10 cellular contexts compared by ENCODE assay signal in genomic region chr12:92224685-92225331, GRCh38.
DNase-seq lines count a peak whose midpoint lies in the region; ATAC-seq and TF ChIP-seq lines count a peak whose summit lies in the region.
"Had no signal": no experiment of that assay in that cellular context is flagged by ENCODE, and none has a peak within 500 bp of the region (broad histone marks: within the 10 kb centered on the region; RNA-seq: fewer than 3 reads in every experiment).

No MANE protein-coding gene starts in this region.

- no peaks in the 10 kb centered on the region for H3K36me3 ChIP-seq in thoracic aorta

- no peak overlapping the region for H3K4me3 Mint-ChIP-seq in activated CD8-positive, alpha-beta T cell treated with anti-CD3 and anti-CD28 coated beads for 36 hours
- H3K4me3 Mint-ChIP-seq in activated CD8-positive, alpha-beta T cell treated with anti-CD3 and anti-CD28 coated beads, Interleukin-2, amount 10 ng/mL, durations not matched to agents 7 days and 5 days, result no peak overlapping the region
- no peak overlapping the region for H3K4me3 Mint-ChIP-seq in activated T-helper 2 cell treated with anti-CD3 and anti-CD28 coated beads, Interferon-gamma antibody, Interleukin-2, Interleukin-4, amounts not matched to agents 10 μg/mL and 5 μg/mL and 100 μg/mL, durations not matched to agents 14 hours and 24 hours and 36 hours (ENCODE audit: low read depth)

- DNase-seq in activated CD8-positive, alpha-beta T cell treated with anti-CD3 and anti-CD28 coated beads for 36 hours, result peak; percentile 21
- no peak for DNase-seq in activated CD8-positive, alpha-beta T cell treated with anti-CD3 and anti-CD28 coated beads, Interleukin-2, amount 10 ng/mL, durations not matched to agents 7 days and 5 days
- DNase-seq in amniotic epithelial cell (ENCODE audit: low read depth), result peak; percentile 92
- DNase-seq in right cardiac atrium, result no peak
- no peak for DNase-seq in thoracic aorta (ENCODE audit: low spot score)
- no peak for DNase-seq in activated T-helper 2 cell treated with anti-CD3 and anti-CD28 coated beads, Interferon-gamma antibody, Interleukin-2, Interleukin-4, amounts not matched to agents 10 μg/mL and 5 μg/mL and 100 μg/mL, durations not matched to agents 14 hours and 24 hours and 36 hours (ENCODE audit: low spot score)
- no peak for DNase-seq in medulla oblongata (ENCODE audit: extremely low spot score)
- DNase-seq: cerebellar nuclear complex, NCI-H1417 had no signal

- H3K27ac ChIP-seq in right cardiac atrium (ENCODE audit: low read length) (no peak overlapping the region), thoracic aorta (no peak overlapping the region)

- H3K4me3 ChIP-seq in right cardiac atrium (ENCODE audit: low read length) (no peak overlapping the region), thoracic aorta (no peak overlapping the region)

- 58% methylated on average over 6 of the region's 6 CpGs for WGBS in right cardiac atrium

- intact Hi-C loops in activated CD8-positive, alpha-beta T cell treated with anti-CD3 and anti-CD28 coated beads for 36 hours (cut with micrococcal nuclease), result no loop called here
- intact Hi-C loops in right cardiac atrium (cut with DNase I), result no loop called here
- intact Hi-C loops in activated T-helper 2 cell treated with anti-CD3 and anti-CD28 coated beads, Interferon-gamma antibody, Interleukin-2, Interleukin-4, amounts not matched to agents 10 μg/mL and 5 μg/mL and 100 μg/mL, durations not matched to agents 14 hours and 24 hours and 36 hours (cut with micrococcal nuclease), result no loop called here

- H3K27me3 Mint-ChIP-seq in activated CD8-positive, alpha-beta T cell treated with anti-CD3 and anti-CD28 coated beads for 36 hours, result no peaks in the 10 kb centered on the region
- H3K27me3 Mint-ChIP-seq in activated CD8-positive, alpha-beta T cell treated with anti-CD3 and anti-CD28 coated beads, Interleukin-2, amount 10 ng/mL, durations not matched to agents 7 days and 5 days (ENCODE audit: low read depth), result no peaks in the 10 kb centered on the region
- H3K27me3 Mint-ChIP-seq in activated T-helper 2 cell treated with anti-CD3 and anti-CD28 coated beads, Interferon-gamma antibody, Interleukin-2, Interleukin-4, amounts not matched to agents 10 μg/mL and 5 μg/mL and 100 μg/mL, durations not matched to agents 14 hours and 24 hours and 36 hours (ENCODE audit: low read depth), result no peaks in the 10 kb centered on the region

- no peak for TF ChIP-seq CTCF in activated CD8-positive, alpha-beta T cell treated with anti-CD3 and anti-CD28 coated beads for 36 hours (IDR thresholded peaks at IDR 0.05)
- TF ChIP-seq CTCF in thoracic aorta (IDR thresholded peaks at IDR 0.05), result no peak

- no peak overlapping the region for H3K27ac Mint-ChIP-seq in activated CD8-positive, alpha-beta T cell treated with anti-CD3 and anti-CD28 coated beads for 36 hours
- no peak overlapping the region for H3K27ac Mint-ChIP-seq in activated CD8-positive, alpha-beta T cell treated with anti-CD3 and anti-CD28 coated beads, Interleukin-2, amount 10 ng/mL, durations not matched to agents 7 days and 5 days
- H3K27ac Mint-ChIP-seq in activated T-helper 2 cell treated with anti-CD3 and anti-CD28 coated beads, Interferon-gamma antibody, Interleukin-2, Interleukin-4, amounts not matched to agents 10 μg/mL and 5 μg/mL and 100 μg/mL, durations not matched to agents 14 hours and 24 hours and 36 hours, result no peak overlapping the region

- H3K9me3 ChIP-seq in right cardiac atrium (ENCODE audit: control insufficient read depth, low read length) (no peaks in the 10 kb centered on the region), thoracic aorta (no peaks in the 10 kb centered on the region)

- no peaks in the 10 kb centered on the region for H3K27me3 ChIP-seq in right cardiac atrium (ENCODE audit: control insufficient read depth, insufficient read depth)
- H3K27me3 ChIP-seq in thoracic aorta (replicated peaks; ENCODE audit: insufficient read depth), result no peaks in the 10 kb centered on the region

- POLR2A ChIA-PET in activated CD8-positive, alpha-beta T cell treated with anti-CD3 and anti-CD28 coated beads for 36 hours (lab: Charles Lee), result no interaction called here
- POLR2A ChIA-PET in activated CD8-positive, alpha-beta T cell treated with anti-CD3 and anti-CD28 coated beads, Interleukin-2, amount 10 ng/mL, durations not matched to agents 7 days and 5 days (lab: Charles Lee), result interaction anchor here (1.5 kb wide), 1 partner anchor 79 kb away, joined by 6 read pairs; the partner anchor contains the start of gene BTG1

- ATAC-seq in activated CD8-positive, alpha-beta T cell treated with anti-CD3 and anti-CD28 coated beads for 36 hours, result peak; percentile 66
- no peak for ATAC-seq in activated CD8-positive, alpha-beta T cell treated with anti-CD3 and anti-CD28 coated beads, Interleukin-2, amount 10 ng/mL, durations not matched to agents 7 days and 5 days
- ATAC-seq in right cardiac atrium (peak; percentile 29 to 37), thoracic aorta (ENCODE audit: insufficient number of reproducible peaks, low FRiP score, low read depth) (peak; percentile 17), GM21576 (IDR thresholded peaks at IDR 0.05; ENCODE audit: unreplicated experiment) (no peak)

- CTCF ChIA-PET in activated CD8-positive, alpha-beta T cell treated with anti-CD3 and anti-CD28 coated beads for 36 hours (lab: Charles Lee), result no interaction called here
- CTCF ChIA-PET in activated CD8-positive, alpha-beta T cell treated with anti-CD3 and anti-CD28 coated beads, Interleukin-2, amount 10 ng/mL, durations not matched to agents 7 days and 5 days (lab: Charles Lee), result no interaction called here

- peaks cover 12% of the 10 kb centered on the region for H3K4me1 Mint-ChIP-seq in activated CD8-positive, alpha-beta T cell treated with anti-CD3 and anti-CD28 coated beads for 36 hours (ENCODE audit: low read depth)
- H3K4me1 Mint-ChIP-seq in activated CD8-positive, alpha-beta T cell treated with anti-CD3 and anti-CD28 coated beads, Interleukin-2, amount 10 ng/mL, durations not matched to agents 7 days and 5 days (ENCODE audit: low read depth), result no peaks in the 10 kb centered on the region
- peaks cover 14% of the 10 kb centered on the region for H3K4me1 Mint-ChIP-seq in activated T-helper 2 cell treated with anti-CD3 and anti-CD28 coated beads, Interferon-gamma antibody, Interleukin-2, Interleukin-4, amounts not matched to agents 10 μg/mL and 5 μg/mL and 100 μg/mL, durations not matched to agents 14 hours and 24 hours and 36 hours (ENCODE audit: low read depth)

- H3K9me3 Mint-ChIP-seq in activated CD8-positive, alpha-beta T cell treated with anti-CD3 and anti-CD28 coated beads for 36 hours, result peaks cover 2% of the 10 kb centered on the region
- no peaks in the 10 kb centered on the region for H3K9me3 Mint-ChIP-seq in activated CD8-positive, alpha-beta T cell treated with anti-CD3 and anti-CD28 coated beads, Interleukin-2, amount 10 ng/mL, durations not matched to agents 7 days and 5 days (ENCODE audit: insufficient read depth)
- H3K9me3 Mint-ChIP-seq in activated T-helper 2 cell treated with anti-CD3 and anti-CD28 coated beads, Interferon-gamma antibody, Interleukin-2, Interleukin-4, amounts not matched to agents 10 μg/mL and 5 μg/mL and 100 μg/mL, durations not matched to agents 14 hours and 24 hours and 36 hours, result peaks cover 4% of the 10 kb centered on the region

- peaks cover 4% of the 10 kb centered on the region for H3K4me1 ChIP-seq in right cardiac atrium (ENCODE audit: control insufficient read depth, insufficient read depth, low read length)
- peaks cover 0 to 8% of the 10 kb centered on the region in 2 donors for H3K4me1 ChIP-seq in thoracic aorta (ENCODE audit: control insufficient read depth in 1 of 2, low read depth in 2 of 2)

- peaks cover 2% of the 10 kb centered on the region for H3K36me3 Mint-ChIP-seq in activated CD8-positive, alpha-beta T cell treated with anti-CD3 and anti-CD28 coated beads for 36 hours (ENCODE audit: low read depth)
- H3K36me3 Mint-ChIP-seq in activated CD8-positive, alpha-beta T cell treated with anti-CD3 and anti-CD28 coated beads, Interleukin-2, amount 10 ng/mL, durations not matched to agents 7 days and 5 days (ENCODE audit: low read depth), result peaks cover 3% of the 10 kb centered on the region
- H3K36me3 Mint-ChIP-seq in activated T-helper 2 cell treated with anti-CD3 and anti-CD28 coated beads, Interferon-gamma antibody, Interleukin-2, Interleukin-4, amounts not matched to agents 10 μg/mL and 5 μg/mL and 100 μg/mL, durations not matched to agents 14 hours and 24 hours and 36 hours (ENCODE audit: low read depth), result no peaks in the 10 kb centered on the region

Comparison
In these comparisons a context has a peak if more than half of its experiments do, and no peak if none do; other contexts are left out.
1. ATAC-seq: peak in activated CD8-positive, alpha-beta T cell treated with anti-CD3 and anti-CD28 coated beads for 36 hours (single experiment), right cardiac atrium (2 of 2) and thoracic aorta (single experiment); none in activated CD8-positive, alpha-beta T cell treated with anti-CD3 and anti-CD28 coated beads, Interleukin-2, amount 10 ng/mL, durations not matched to agents 7 days and 5 days (single experiment) and GM21576 (single experiment).
2. DNase-seq: peak in activated CD8-positive, alpha-beta T cell treated with anti-CD3 and anti-CD28 coated beads for 36 hours (single experiment) and amniotic epithelial cell (single experiment); none in activated CD8-positive, alpha-beta T cell treated with anti-CD3 and anti-CD28 coated beads, Interleukin-2, amount 10 ng/mL, durations not matched to agents 7 days and 5 days (single experiment), right cardiac atrium (0 of 3), thoracic aorta (single experiment), activated T-helper 2 cell treated with anti-CD3 and anti-CD28 coated beads, Interferon-gamma antibody, Interleukin-2, Interleukin-4, amounts not matched to agents 10 μg/mL and 5 μg/mL and 100 μg/mL, durations not matched to agents 14 hours and 24 hours and 36 hours (single experiment) and medulla oblongata (single experiment).